ENCODE assay signal across 1 cellular context in the genomic region with DNA sequence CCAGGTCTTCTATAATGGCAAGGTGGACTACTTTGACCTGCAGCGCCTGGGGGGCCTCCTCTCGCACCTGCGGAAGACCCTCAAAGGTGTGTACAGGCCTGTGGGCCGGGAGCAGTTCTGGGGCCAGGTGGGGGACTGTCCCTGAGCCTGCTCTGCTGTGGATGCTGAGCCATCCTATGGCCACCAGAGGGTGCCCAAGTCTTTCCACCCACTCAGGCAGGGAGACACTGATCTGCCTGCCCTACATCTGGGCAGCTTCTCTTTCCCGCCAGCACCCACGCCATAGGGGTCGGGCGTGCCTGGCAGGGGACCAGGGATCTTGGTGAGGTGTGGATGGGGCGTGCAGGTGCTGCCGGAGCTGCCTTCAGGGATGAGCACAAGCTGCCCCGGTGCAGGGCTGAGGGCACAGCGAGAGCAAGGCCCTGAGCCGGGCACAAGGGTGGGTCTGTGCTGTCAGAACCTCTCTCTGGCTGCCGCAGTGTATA.
TF ChIP-seq lines count a peak whose summit lies in the region.

No MANE protein-coding gene starts in this region.

TF ChIP-seq in HepG2, 621 proteins besides CTCF, POLR2A, EP300 and RAD21 (continued from another document and continues in another):
- TF ChIP-seq, protein P1, sequence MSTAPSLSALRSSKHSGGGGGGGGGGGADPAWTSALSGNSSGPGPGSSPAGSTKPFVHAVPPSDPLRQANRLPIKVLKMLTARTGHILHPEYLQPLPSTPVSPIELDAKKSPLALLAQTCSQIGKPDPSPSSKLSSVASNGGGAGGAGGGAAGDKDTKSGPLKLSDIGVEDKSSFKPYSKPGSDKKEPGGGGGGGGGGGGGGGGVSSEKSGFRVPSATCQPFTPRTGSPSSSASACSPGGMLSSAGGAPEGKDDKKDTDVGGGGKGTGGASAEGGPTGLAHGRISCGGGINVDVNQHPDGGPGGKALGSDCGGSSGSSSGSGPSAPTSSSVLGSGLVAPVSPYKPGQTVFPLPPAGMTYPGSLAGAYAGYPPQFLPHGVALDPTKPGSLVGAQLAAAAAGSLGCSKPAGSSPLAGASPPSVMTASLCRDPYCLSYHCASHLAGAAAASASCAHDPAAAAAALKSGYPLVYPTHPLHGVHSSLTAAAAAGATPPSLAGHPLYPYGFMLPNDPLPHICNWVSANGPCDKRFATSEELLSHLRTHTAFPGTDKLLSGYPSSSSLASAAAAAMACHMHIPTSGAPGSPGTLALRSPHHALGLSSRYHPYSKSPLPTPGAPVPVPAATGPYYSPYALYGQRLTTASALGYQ (CRISPR knock-in tag; IDR thresholded peaks at IDR 0.05): no peak
- TF ChIP-seq DNMT1 (CRISPR knock-in tag; IDR thresholded peaks at IDR 0.05): 0 out of 2 replicates have a peak, but pooled peaks have one; percentile 58
- TF ChIP-seq ZNF292 (CRISPR knock-in tag; IDR thresholded peaks at IDR 0.05; ENCODE audit: borderline replicate concordance, low read depth): no peak
- no peak for TF ChIP-seq RXRB (CRISPR knock-in tag; IDR thresholded peaks at IDR 0.05; ENCODE audit: borderline replicate concordance)
- no peak for TF ChIP-seq RBM22 (optimal IDR thresholded peaks at IDR 0.05; ENCODE audit: low read length)
- TF ChIP-seq TEAD3 (CRISPR knock-in tag; optimal IDR thresholded peaks at IDR 0.05; ENCODE audit: borderline replicate concordance): no peak
- TF ChIP-seq ZNF713 (CRISPR knock-in tag; IDR thresholded peaks at IDR 0.05): no peak
- TF ChIP-seq ZKSCAN8 (CRISPR knock-in tag; IDR thresholded peaks at IDR 0.05; ENCODE audit: borderline replicate concordance): no peak
- TF ChIP-seq ZNF101 (CRISPR knock-in tag; IDR thresholded peaks at IDR 0.05; ENCODE audit: borderline replicate concordance, low read depth): no peak
- TF ChIP-seq ZNF317 (CRISPR knock-in tag; IDR thresholded peaks at IDR 0.05): no peak
- no peak for TF ChIP-seq HNRNPLL (IDR thresholded peaks at IDR 0.05; ENCODE audit: low read depth, low read length, poor library complexity, severe bottlenecking)
- TF ChIP-seq RFX5 (IDR thresholded peaks at IDR 0.05; ENCODE audit: low read depth, low read length): no peak
- no peak for TF ChIP-seq ZNF776 (CRISPR knock-in tag; IDR thresholded peaks at IDR 0.05)
- peak; percentile 48 for TF ChIP-seq ZNF883 (CRISPR knock-in tag; IDR thresholded peaks at IDR 0.05; ENCODE audit: not compliant biosample characterization)
- TF ChIP-seq ZKSCAN1 (IDR thresholded peaks at IDR 0.05; ENCODE audit: low read length): no peak
- TF ChIP-seq ZNF589 (CRISPR knock-in tag; conservative IDR thresholded peaks at IDR 0.05): no peak
- no peak for TF ChIP-seq TMF1 (CRISPR knock-in tag; IDR thresholded peaks at IDR 0.05; ENCODE audit: low read depth)
- TF ChIP-seq KMT2B (CRISPR knock-in tag; IDR thresholded peaks at IDR 0.05): no peak
- TF ChIP-seq NBN (conservative IDR thresholded peaks at IDR 0.05): no peak
- TF ChIP-seq ZNF432 (CRISPR knock-in tag; IDR thresholded peaks at IDR 0.05; ENCODE audit: borderline replicate concordance): no peak
- TF ChIP-seq ZNF720 (CRISPR knock-in tag; IDR thresholded peaks at IDR 0.05): no peak
- TF ChIP-seq NR2C2 (CRISPR knock-in tag; IDR thresholded peaks at IDR 0.05; ENCODE audit: borderline replicate concordance): no peak
- no peak for TF ChIP-seq ZNF44 (CRISPR knock-in tag; IDR thresholded peaks at IDR 0.05)
- TF ChIP-seq GATAD1 (CRISPR knock-in tag; IDR thresholded peaks at IDR 0.05): no peak
- TF ChIP-seq, protein P2, sequence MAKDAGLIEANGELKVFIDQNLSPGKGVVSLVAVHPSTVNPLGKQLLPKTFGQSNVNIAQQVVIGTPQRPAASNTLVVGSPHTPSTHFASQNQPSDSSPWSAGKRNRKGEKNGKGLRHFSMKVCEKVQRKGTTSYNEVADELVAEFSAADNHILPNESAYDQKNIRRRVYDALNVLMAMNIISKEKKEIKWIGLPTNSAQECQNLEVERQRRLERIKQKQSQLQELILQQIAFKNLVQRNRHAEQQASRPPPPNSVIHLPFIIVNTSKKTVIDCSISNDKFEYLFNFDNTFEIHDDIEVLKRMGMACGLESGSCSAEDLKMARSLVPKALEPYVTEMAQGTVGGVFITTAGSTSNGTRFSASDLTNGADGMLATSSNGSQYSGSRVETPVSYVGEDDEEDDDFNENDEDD (CRISPR knock-in tag; IDR thresholded peaks at IDR 0.05; ENCODE audit: borderline replicate concordance): no peak
- no peak for TF ChIP-seq SRSF4 (IDR thresholded peaks at IDR 0.05; ENCODE audit: low read depth, low read length, poor library complexity, severe bottlenecking)
- TF ChIP-seq, protein P3, sequence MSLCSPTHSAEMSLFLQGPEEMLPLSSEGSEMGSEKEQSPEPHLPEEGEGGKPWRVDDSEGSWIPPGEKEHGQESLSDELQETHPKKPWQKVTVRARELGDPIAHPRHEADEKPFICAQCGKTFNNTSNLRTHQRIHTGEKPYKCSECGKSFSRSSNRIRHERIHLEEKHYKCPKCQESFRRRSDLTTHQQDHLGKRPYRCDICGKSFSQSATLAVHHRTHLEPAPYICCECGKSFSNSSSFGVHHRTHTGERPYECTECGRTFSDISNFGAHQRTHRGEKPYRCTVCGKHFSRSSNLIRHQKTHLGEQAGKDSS (CRISPR knock-in tag; IDR thresholded peaks at IDR 0.05; ENCODE audit: borderline replicate concordance, low read depth): no peak
- TF ChIP-seq, protein P4, sequence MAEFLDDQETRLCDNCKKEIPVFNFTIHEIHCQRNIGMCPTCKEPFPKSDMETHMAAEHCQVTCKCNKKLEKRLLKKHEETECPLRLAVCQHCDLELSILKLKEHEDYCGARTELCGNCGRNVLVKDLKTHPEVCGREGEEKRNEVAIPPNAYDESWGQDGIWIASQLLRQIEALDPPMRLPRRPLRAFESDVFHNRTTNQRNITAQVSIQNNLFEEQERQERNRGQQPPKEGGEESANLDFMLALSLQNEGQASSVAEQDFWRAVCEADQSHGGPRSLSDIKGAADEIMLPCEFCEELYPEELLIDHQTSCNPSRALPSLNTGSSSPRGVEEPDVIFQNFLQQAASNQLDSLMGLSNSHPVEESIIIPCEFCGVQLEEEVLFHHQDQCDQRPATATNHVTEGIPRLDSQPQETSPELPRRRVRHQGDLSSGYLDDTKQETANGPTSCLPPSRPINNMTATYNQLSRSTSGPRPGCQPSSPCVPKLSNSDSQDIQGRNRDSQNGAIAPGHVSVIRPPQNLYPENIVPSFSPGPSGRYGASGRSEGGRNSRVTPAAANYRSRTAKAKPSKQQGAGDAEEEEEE (CRISPR knock-in tag; IDR thresholded peaks at IDR 0.05; ENCODE audit: borderline replicate concordance): no peak
- TF ChIP-seq, protein P5, sequence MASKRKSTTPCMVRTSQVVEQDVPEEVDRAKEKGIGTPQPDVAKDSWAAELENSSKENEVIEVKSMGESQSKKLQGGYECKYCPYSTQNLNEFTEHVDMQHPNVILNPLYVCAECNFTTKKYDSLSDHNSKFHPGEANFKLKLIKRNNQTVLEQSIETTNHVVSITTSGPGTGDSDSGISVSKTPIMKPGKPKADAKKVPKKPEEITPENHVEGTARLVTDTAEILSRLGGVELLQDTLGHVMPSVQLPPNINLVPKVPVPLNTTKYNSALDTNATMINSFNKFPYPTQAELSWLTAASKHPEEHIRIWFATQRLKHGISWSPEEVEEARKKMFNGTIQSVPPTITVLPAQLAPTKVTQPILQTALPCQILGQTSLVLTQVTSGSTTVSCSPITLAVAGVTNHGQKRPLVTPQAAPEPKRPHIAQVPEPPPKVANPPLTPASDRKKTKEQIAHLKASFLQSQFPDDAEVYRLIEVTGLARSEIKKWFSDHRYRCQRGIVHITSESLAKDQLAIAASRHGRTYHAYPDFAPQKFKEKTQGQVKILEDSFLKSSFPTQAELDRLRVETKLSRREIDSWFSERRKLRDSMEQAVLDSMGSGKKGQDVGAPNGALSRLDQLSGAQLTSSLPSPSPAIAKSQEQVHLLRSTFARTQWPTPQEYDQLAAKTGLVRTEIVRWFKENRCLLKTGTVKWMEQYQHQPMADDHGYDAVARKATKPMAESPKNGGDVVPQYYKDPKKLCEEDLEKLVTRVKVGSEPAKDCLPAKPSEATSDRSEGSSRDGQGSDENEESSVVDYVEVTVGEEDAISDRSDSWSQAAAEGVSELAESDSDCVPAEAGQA (IDR thresholded peaks at IDR 0.05; ENCODE audit: low read depth): no peak
- TF ChIP-seq, protein P5 (CRISPR knock-in tag; IDR thresholded peaks at IDR 0.05; ENCODE audit: borderline replicate concordance): no peak
- no peak for TF ChIP-seq ZNF543 (CRISPR knock-in tag; IDR thresholded peaks at IDR 0.05)
- TF ChIP-seq ZNF556 (CRISPR knock-in tag; IDR thresholded peaks at IDR 0.05; ENCODE audit: borderline replicate concordance): no peak
- TF ChIP-seq HOXD1 (CRISPR knock-in tag; IDR thresholded peaks at IDR 0.05): no peak
- TF ChIP-seq, protein P6, sequence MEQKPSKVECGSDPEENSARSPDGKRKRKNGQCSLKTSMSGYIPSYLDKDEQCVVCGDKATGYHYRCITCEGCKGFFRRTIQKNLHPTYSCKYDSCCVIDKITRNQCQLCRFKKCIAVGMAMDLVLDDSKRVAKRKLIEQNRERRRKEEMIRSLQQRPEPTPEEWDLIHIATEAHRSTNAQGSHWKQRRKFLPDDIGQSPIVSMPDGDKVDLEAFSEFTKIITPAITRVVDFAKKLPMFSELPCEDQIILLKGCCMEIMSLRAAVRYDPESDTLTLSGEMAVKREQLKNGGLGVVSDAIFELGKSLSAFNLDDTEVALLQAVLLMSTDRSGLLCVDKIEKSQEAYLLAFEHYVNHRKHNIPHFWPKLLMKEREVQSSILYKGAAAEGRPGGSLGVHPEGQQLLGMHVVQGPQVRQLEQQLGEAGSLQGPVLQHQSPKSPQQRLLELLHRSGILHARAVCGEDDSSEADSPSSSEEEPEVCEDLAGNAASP (CRISPR knock-in tag; IDR thresholded peaks at IDR 0.05; ENCODE audit: borderline replicate concordance): no peak
- no peak for TF ChIP-seq HMG20B (CRISPR knock-in tag; conservative IDR thresholded peaks at IDR 0.05)
- TF ChIP-seq, protein P7, sequence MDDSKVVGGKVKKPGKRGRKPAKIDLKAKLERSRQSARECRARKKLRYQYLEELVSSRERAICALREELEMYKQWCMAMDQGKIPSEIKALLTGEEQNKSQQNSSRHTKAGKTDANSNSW (CRISPR knock-in tag; IDR thresholded peaks at IDR 0.05; ENCODE audit: borderline replicate concordance): no peak
- TF ChIP-seq ZNF737 (CRISPR knock-in tag; IDR thresholded peaks at IDR 0.05; ENCODE audit: borderline replicate concordance): no peak
- peak; percentile 24; the same call in 1 of the 2 replicates for TF ChIP-seq RXRA (CRISPR knock-in tag; IDR thresholded peaks at IDR 0.05)
- TF ChIP-seq MED1 (CRISPR knock-in tag; IDR thresholded peaks at IDR 0.05): no peak
- no peak for TF ChIP-seq NCOA1 (CRISPR knock-in tag; IDR thresholded peaks at IDR 0.05)
- no peak for TF ChIP-seq EHMT2 (IDR thresholded peaks at IDR 0.05; ENCODE audit: borderline replicate concordance, low read depth, low read length)
- TF ChIP-seq GTF3A (CRISPR knock-in tag; conservative IDR thresholded peaks at IDR 0.05): no peak
- no peak for TF ChIP-seq RFX3 (CRISPR knock-in tag; IDR thresholded peaks at IDR 0.05)
- no peak for TF ChIP-seq ZNF232 (CRISPR knock-in tag; IDR thresholded peaks at IDR 0.05; ENCODE audit: borderline replicate concordance)
- TF ChIP-seq, protein P8, sequence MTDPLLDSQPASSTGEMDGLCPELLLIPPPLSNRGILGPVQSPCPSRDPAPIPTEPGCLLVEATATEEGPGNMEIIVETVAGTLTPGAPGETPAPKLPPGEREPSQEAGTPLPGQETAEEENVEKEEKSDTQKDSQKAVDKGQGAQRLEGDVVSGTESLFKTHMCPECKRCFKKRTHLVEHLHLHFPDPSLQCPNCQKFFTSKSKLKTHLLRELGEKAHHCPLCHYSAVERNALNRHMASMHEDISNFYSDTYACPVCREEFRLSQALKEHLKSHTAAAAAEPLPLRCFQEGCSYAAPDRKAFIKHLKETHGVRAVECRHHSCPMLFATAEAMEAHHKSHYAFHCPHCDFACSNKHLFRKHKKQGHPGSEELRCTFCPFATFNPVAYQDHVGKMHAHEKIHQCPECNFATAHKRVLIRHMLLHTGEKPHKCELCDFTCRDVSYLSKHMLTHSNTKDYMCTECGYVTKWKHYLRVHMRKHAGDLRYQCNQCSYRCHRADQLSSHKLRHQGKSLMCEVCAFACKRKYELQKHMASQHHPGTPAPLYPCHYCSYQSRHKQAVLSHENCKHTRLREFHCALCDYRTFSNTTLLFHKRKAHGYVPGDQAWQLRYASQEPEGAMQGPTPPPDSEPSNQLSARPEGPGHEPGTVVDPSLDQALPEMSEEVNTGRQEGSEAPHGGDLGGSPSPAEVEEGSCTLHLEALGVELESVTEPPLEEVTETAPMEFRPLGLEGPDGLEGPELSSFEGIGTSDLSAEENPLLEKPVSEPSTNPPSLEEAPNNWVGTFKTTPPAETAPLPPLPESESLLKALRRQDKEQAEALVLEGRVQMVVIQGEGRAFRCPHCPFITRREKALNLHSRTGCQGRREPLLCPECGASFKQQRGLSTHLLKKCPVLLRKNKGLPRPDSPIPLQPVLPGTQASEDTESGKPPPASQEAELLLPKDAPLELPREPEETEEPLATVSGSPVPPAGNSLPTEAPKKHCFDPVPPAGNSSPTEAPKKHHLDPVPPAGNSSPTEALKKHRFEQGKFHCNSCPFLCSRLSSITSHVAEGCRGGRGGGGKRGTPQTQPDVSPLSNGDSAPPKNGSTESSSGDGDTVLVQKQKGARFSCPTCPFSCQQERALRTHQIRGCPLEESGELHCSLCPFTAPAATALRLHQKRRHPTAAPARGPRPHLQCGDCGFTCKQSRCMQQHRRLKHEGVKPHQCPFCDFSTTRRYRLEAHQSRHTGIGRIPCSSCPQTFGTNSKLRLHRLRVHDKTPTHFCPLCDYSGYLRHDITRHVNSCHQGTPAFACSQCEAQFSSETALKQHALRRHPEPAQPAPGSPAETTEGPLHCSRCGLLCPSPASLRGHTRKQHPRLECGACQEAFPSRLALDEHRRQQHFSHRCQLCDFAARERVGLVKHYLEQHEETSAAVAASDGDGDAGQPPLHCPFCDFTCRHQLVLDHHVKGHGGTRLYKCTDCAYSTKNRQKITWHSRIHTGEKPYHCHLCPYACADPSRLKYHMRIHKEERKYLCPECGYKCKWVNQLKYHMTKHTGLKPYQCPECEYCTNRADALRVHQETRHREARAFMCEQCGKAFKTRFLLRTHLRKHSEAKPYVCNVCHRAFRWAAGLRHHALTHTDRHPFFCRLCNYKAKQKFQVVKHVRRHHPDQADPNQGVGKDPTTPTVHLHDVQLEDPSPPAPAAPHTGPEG (CRISPR knock-in tag; IDR thresholded peaks at IDR 0.05): no peak
- no peak for TF ChIP-seq REL (CRISPR knock-in tag; conservative IDR thresholded peaks at IDR 0.05)
- no peak for TF ChIP-seq FOXA1 (IDR thresholded peaks at IDR 0.05)
- no peak for TF ChIP-seq FOXA1 (CRISPR knock-in tag; IDR thresholded peaks at IDR 0.05)
